Comparison of ENCODE assay signal across 30 cellular contexts in the genomic region with DNA sequence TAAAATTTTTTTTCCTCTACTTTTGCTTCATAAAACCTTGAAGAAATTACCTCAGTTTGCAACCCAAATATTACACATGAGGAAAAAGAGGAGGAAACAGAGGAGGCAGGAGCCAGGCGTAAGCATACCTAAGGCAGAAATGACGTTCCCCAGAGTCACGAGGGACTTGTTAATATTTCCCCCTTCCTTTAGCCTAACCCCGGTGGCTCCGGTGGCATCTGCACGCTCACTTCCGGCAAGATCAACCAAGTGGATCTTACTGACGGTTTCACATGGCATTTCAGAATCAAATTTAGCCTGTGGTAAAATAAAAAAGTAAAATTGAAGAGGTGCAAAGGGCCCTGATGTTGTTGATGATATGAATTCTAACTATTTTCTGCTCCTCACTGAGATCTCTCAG.
A peak's percentile ranks its signal among the peaks of the same experiment; 100 is the strongest.
DNase-seq lines count a peak whose midpoint lies in the region; ATAC-seq and FAIRE-seq lines count a peak whose summit lies in the region.
"Had no signal": no experiment of that assay in that cellular context is flagged by ENCODE, and none has a peak within 500 bp of the region (broad histone marks: within the 10 kb centered on the region; RNA-seq: fewer than 3 reads in every experiment).

No MANE protein-coding gene starts in this region.

- peak; percentile 89 for ATAC-seq in GM18909 (IDR thresholded peaks at IDR 0.05; ENCODE audit: poor library complexity, unreplicated experiment)
- ATAC-seq in HG03342 (IDR thresholded peaks at IDR 0.05; ENCODE audit: unreplicated experiment): peak; percentile 49
- ATAC-seq: CD8-positive, alpha-beta T cell; right lobe of liver; stimulated activated effector memory CD8-positive, alpha-beta T cell treated with anti-CD3 and anti-CD28 coated beads, Interleukin-12 subunit alpha, Interleukin-12 subunit beta, amount 100 ng/mL, for 72 hours had no signal

- H3K27me3 Mint-ChIP-seq in activated CD4-positive, alpha-beta memory T cell treated with anti-CD3 and anti-CD28 coated beads, Interleukin-2, amount 10 ng/mL, durations not matched to agents 7 days and 5 days: no peaks in the 10 kb centered on the region
- H3K27me3 Mint-ChIP-seq: activated CD4-positive, alpha-beta memory T cell treated with anti-CD3 and anti-CD28 coated beads for 36 hours; activated naive CD4-positive, alpha-beta T cell treated with anti-CD3 and anti-CD28 coated beads, Interleukin-2, amount 10 ng/mL, durations not matched to agents 7 days and 5 days had no signal

- H4K20me1 ChIP-seq in BLaER1: no peaks in the 10 kb centered on the region

- peaks cover 6% of the 10 kb centered on the region for H3K36me3 Mint-ChIP-seq in activated CD4-positive, alpha-beta memory T cell treated with anti-CD3 and anti-CD28 coated beads, Interleukin-2, amount 10 ng/mL, durations not matched to agents 7 days and 5 days (ENCODE audit: low read depth)

- POLR2A ChIA-PET in activated CD4-positive, alpha-beta memory T cell treated with anti-CD3 and anti-CD28 coated beads, Interleukin-2, amount 10 ng/mL, durations not matched to agents 7 days and 5 days (lab: Charles Lee): no interaction called here

- H3K4me1 Mint-ChIP-seq in activated CD4-positive, alpha-beta memory T cell treated with anti-CD3 and anti-CD28 coated beads, Interleukin-2, amount 10 ng/mL, durations not matched to agents 7 days and 5 days: no peaks in the 10 kb centered on the region
- H3K4me1 Mint-ChIP-seq: activated naive CD4-positive, alpha-beta T cell treated with anti-CD3 and anti-CD28 coated beads, Interleukin-2, amount 10 ng/mL, durations not matched to agents 7 days and 5 days; stimulated activated effector memory CD8-positive, alpha-beta T cell treated with anti-CD3 and anti-CD28 coated beads, Interleukin-12 subunit alpha, Interleukin-12 subunit beta, amount 100 ng/mL, for 72 hours had no signal

- H3K4me3 ChIP-seq in BLaER1: peak overlapping the region; percentile 52
- H3K4me3 ChIP-seq: breast epithelium, right lobe of liver, SJSA1, uterus had no signal

- peaks cover 76% of the 10 kb centered on the region for H3K4me1 ChIP-seq in BLaER1
- H3K4me1 ChIP-seq: breast epithelium, right lobe of liver, SJSA1, uterus had no signal

- no peaks in the 10 kb centered on the region for H3K9me3 Mint-ChIP-seq in activated CD4-positive, alpha-beta memory T cell treated with anti-CD3 and anti-CD28 coated beads, Interleukin-2, amount 10 ng/mL, durations not matched to agents 7 days and 5 days
- H3K9me3 Mint-ChIP-seq: activated CD4-positive, alpha-beta memory T cell treated with anti-CD3 and anti-CD28 coated beads for 36 hours; activated naive CD4-positive, alpha-beta T cell treated with anti-CD3 and anti-CD28 coated beads, Interleukin-2, amount 10 ng/mL, durations not matched to agents 7 days and 5 days; CD8-positive, alpha-beta T cell; stimulated activated effector memory CD8-positive, alpha-beta T cell treated with anti-CD3 and anti-CD28 coated beads, Interleukin-12 subunit alpha, Interleukin-12 subunit beta, amount 100 ng/mL, for 72 hours had no signal

- H3K27ac Mint-ChIP-seq in activated CD4-positive, alpha-beta memory T cell treated with anti-CD3 and anti-CD28 coated beads, Interleukin-2, amount 10 ng/mL, durations not matched to agents 7 days and 5 days: no peak overlapping the region
- H3K27ac Mint-ChIP-seq: activated CD4-positive, alpha-beta memory T cell treated with anti-CD3 and anti-CD28 coated beads for 36 hours; activated naive CD4-positive, alpha-beta T cell treated with anti-CD3 and anti-CD28 coated beads, Interleukin-2, amount 10 ng/mL, durations not matched to agents 7 days and 5 days; CD8-positive, alpha-beta T cell; HFFc6; stimulated activated effector memory CD8-positive, alpha-beta T cell treated with anti-CD3 and anti-CD28 coated beads, Interleukin-12 subunit alpha, Interleukin-12 subunit beta, amount 100 ng/mL, for 72 hours had no signal

- no peaks in the 10 kb centered on the region for H3K27me3 ChIP-seq in BLaER1
- H3K27me3 ChIP-seq: breast epithelium, right lobe of liver, SJSA1, uterus had no signal

- peak overlapping the region; percentile 96 for H3K27ac ChIP-seq in BLaER1
- H3K27ac ChIP-seq: breast epithelium, right lobe of liver, SJSA1, uterus had no signal

- CTCF ChIA-PET in activated CD4-positive, alpha-beta memory T cell treated with anti-CD3 and anti-CD28 coated beads, Interleukin-2, amount 10 ng/mL, durations not matched to agents 7 days and 5 days (lab: Charles Lee): no interaction called here

- DNase-seq in dermis blood vessel endothelial cell (peak; percentile 10), NOMO-1 treated with DMSO at 0.1 percent for 48 hours (lab: John Stamatoyannopoulos, UW; ENCODE audit: unreplicated experiment) (no peak), urothelium cell line (ENCODE audit: low spot score) (no peak), DMS53 treated with DMSO at 0.1 percent for 48 hours (lab: John Stamatoyannopoulos, UW; ENCODE audit: unreplicated experiment) (no peak)
- DNase-seq in activated CD4-positive, alpha-beta memory T cell treated with anti-CD3 and anti-CD28 coated beads, Interleukin-2, amount 10 ng/mL, durations not matched to agents 7 days and 5 days: no peak
- DNase-seq: activated CD4-positive, alpha-beta memory T cell treated with anti-CD3 and anti-CD28 coated beads for 36 hours; activated CD4-positive, CD25-positive, alpha-beta regulatory T cell treated with anti-CD3 and anti-CD28 coated beads, Interleukin-2, amount 50 U/mL, for 72 hours; activated CD8-positive, alpha-beta memory T cell treated with anti-CD3 and anti-CD28 coated beads, Interleukin-2, amount 50 U/mL, for 48 hours; activated naive CD4-positive, alpha-beta T cell treated with anti-CD3 and anti-CD28 coated beads, Interleukin-2, amount 10 ng/mL, durations not matched to agents 7 days and 5 days; CD8-positive, alpha-beta T cell; effector CD8-positive, alpha-beta T cell; EL; erythroblast; GOT3; head of caudate nucleus; HFFc6; IMR-90; NCI-H1105; NCI-H187 treated with DMSO at 0.1 percent for 48 hours; NCI-H526; right lobe of liver; stimulated activated CD4-positive, alpha-beta T cell treated with anti-CD3 and anti-CD28 coated beads, Interleukin-4, amount 100 ng/mL, for 1 hour; uterus had no signal

- peak overlapping the region; percentile 87 for H3K9ac ChIP-seq in BLaER1

- no peak overlapping the region for H3K4me3 Mint-ChIP-seq in activated CD4-positive, alpha-beta memory T cell treated with anti-CD3 and anti-CD28 coated beads, Interleukin-2, amount 10 ng/mL, durations not matched to agents 7 days and 5 days
- H3K4me3 Mint-ChIP-seq: activated CD4-positive, alpha-beta memory T cell treated with anti-CD3 and anti-CD28 coated beads for 36 hours; activated naive CD4-positive, alpha-beta T cell treated with anti-CD3 and anti-CD28 coated beads, Interleukin-2, amount 10 ng/mL, durations not matched to agents 7 days and 5 days; CD8-positive, alpha-beta T cell; HFFc6; stimulated activated effector memory CD8-positive, alpha-beta T cell treated with anti-CD3 and anti-CD28 coated beads, Interleukin-12 subunit alpha, Interleukin-12 subunit beta, amount 100 ng/mL, for 72 hours had no signal

- H3K4me2 ChIP-seq in BLaER1: peak overlapping the region; percentile 78

- peaks cover 18% of the 10 kb centered on the region for H3K9me3 ChIP-seq in BLaER1
- H3K9me3 ChIP-seq: breast epithelium, right lobe of liver, SJSA1, uterus had no signal

- no peak for FAIRE-seq in urothelium cell line (lab: Jason Lieb, UNC)
- FAIRE-seq: colon had no signal

- peaks cover 50% of the 10 kb centered on the region for H3K36me3 ChIP-seq in BLaER1
- H3K36me3 ChIP-seq: SJSA1, uterus had no signal
